ENCODE assay signal across 9 cellular contexts in the genomic region with DNA sequence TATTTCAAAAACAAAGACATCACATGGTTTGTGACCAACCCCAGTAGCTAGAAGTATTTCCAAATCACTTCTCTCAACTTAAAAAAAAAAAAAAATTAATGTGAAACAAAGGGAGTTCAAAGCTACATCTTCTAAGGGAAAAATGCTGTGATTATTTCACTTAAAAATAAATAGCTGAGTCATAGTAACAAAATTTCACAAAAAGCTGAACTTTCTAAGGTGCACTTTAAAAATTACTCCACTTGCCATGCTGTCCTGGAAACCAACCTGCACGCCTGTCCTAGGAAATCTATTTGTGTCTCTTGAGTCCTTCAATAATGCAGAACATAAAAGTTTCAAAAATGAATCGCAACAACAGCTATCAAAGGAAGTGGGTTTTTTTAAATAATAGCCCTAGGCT. TPM values are rescaled to one million over a fixed set of nuclear protein-coding genes. Genes with fewer than 3 reads are reported as not detected.
DNase-seq lines count a peak whose midpoint lies in the region; ATAC-seq and TF ChIP-seq lines count a peak whose summit lies in the region.
"Had no signal": no experiment of that assay in that cellular context is flagged by ENCODE, and none has a peak within 500 bp of the region (broad histone marks: within the 10 kb centered on the region; RNA-seq: fewer than 3 reads in every experiment).

No MANE protein-coding gene starts in this region.

- H3K9me3 ChIP-seq in mammary epithelial cell (replicated peaks; ENCODE audit: insufficient read depth, low read length) (no peaks in the 10 kb centered on the region), mucosa of stomach (ENCODE audit: control insufficient read depth, low read length) (no peaks in the 10 kb centered on the region)

- peaks cover 2% of the 10 kb centered on the region for H4K20me1 ChIP-seq in mammary epithelial cell (ENCODE audit: insufficient read depth, low read length)

- H2AFZ ChIP-seq in mammary epithelial cell (ENCODE audit: low read depth, low read length): no peak overlapping the region

- BruUV-seq in mammary epithelial cell (replicated peaks; lab: Mats Ljungman, UMichigan): TSS peak; percentile 49

- intact Hi-C loops in mammary epithelial cell (cut with micrococcal nuclease): loop anchor here (5.0 kb wide), 2 partner anchors 54 to 144 kb away; no protein-coding TSS in a partner anchor

- no peaks in the 10 kb centered on the region for H3K9me3 Mint-ChIP-seq in stimulated activated naive CD8-positive, alpha-beta T cell treated with anti-CD3 and anti-CD28 coated beads, Interleukin-15, Interleukin-2, amounts not matched to agents 100 ng/mL and 50 ng/mL, for 24 hours

- H3K9ac ChIP-seq in mammary epithelial cell (ENCODE audit: insufficient read depth, low read length): peak overlapping the region; percentile 63
- peak overlapping the region; percentile 80 for H3K9ac ChIP-seq in mucosa of stomach (ENCODE audit: low read length)

- H3K4me2 ChIP-seq in mammary epithelial cell (ENCODE audit: insufficient read depth, low read depth, low read length): peak overlapping the region; percentile 80

- dilution Hi-C loops in mammary epithelial cell (cut with HindIII; ENCODE audit: low sequenced_read_pairs): no loop called here

- no peak for TF ChIP-seq CTCF in mammary epithelial cell (conservative IDR thresholded peaks at IDR 0.05 in 1 of 2, IDR thresholded peaks at IDR 0.05 in 1 of 2; ENCODE audit: extremely low read depth in 1 of 2, insufficient read depth in 1 of 2, low read depth in 1 of 2, low read length in 2 of 2)

- H3K36me3 Mint-ChIP-seq in stimulated activated naive CD8-positive, alpha-beta T cell treated with anti-CD3 and anti-CD28 coated beads, Interleukin-15, Interleukin-2, amounts not matched to agents 100 ng/mL and 50 ng/mL, for 24 hours (ENCODE audit: low read depth): peaks cover 4% of the 10 kb centered on the region

- peaks cover 19% of the 10 kb centered on the region for H3K4me1 ChIP-seq in mammary epithelial cell (ENCODE audit: insufficient read depth, low read length)
- peaks cover 12% of the 10 kb centered on the region for H3K4me1 ChIP-seq in mucosa of stomach (ENCODE audit: control insufficient read depth, insufficient read depth, low read length)

- peak overlapping the region; percentile 93 for H3K4me3 Mint-ChIP-seq in stimulated activated naive CD8-positive, alpha-beta T cell treated with anti-CD3 and anti-CD28 coated beads, Interleukin-15, Interleukin-2, amounts not matched to agents 100 ng/mL and 50 ng/mL, for 24 hours

- CTCF ChIA-PET in mammary epithelial cell (lab: Charles Lee; ENCODE audit: low non-redundant PET): no interaction called here

- H3K36me3 ChIP-seq in mammary epithelial cell (ENCODE audit: insufficient read depth, low read length): no peaks in the 10 kb centered on the region
- H3K36me3 ChIP-seq in mucosa of stomach (ENCODE audit: control insufficient read depth, insufficient read depth, low read length): no peaks in the 10 kb centered on the region

- peak overlapping the region; percentile 77 to 95 (median 82) for H3K4me3 ChIP-seq in mammary epithelial cell (replicated peaks in 1 of 3; ENCODE audit: insufficient read depth in 1 of 3, low read depth in 2 of 3, low read length in 3 of 3)
- no peak overlapping the region for H3K4me3 ChIP-seq in mucosa of stomach (ENCODE audit: low read length)

- no peaks in the 10 kb centered on the region for H3K27me3 Mint-ChIP-seq in stimulated activated naive CD8-positive, alpha-beta T cell treated with anti-CD3 and anti-CD28 coated beads, Interleukin-15, Interleukin-2, amounts not matched to agents 100 ng/mL and 50 ng/mL, for 24 hours

- DNase-seq in stimulated activated naive CD8-positive, alpha-beta T cell treated with anti-CD3 and anti-CD28 coated beads, Interleukin-15, Interleukin-2, amounts not matched to agents 100 U/mL and 50 U/mL, for 24 hours: no peak
- DNase-seq in mammary epithelial cell: no peak
- no peak for DNase-seq in cerebellar cortex (ENCODE audit: low spot score)
- no peak for DNase-seq in A172 (ENCODE audit: low spot score)
- DNase-seq in NCI-H146 treated with DMSO at 0.1 percent for 48 hours (lab: John Stamatoyannopoulos, UW; ENCODE audit: unreplicated experiment): no peak
- DNase-seq: activated CD4-positive, CD25-positive, alpha-beta regulatory T cell had no signal

- WGBS in mammary epithelial cell (ENCODE audit: low coverage, missing lambda C conversion rate): 0% methylated on average over 2 of the region's 2 CpGs

- H3K4me1 Mint-ChIP-seq in stimulated activated naive CD8-positive, alpha-beta T cell treated with anti-CD3 and anti-CD28 coated beads, Interleukin-15, Interleukin-2, amounts not matched to agents 100 ng/mL and 50 ng/mL, for 24 hours (ENCODE audit: low read depth): peaks cover 54% of the 10 kb centered on the region

- peaks cover 64% of the 10 kb centered on the region for H3K79me2 ChIP-seq in mammary epithelial cell (ENCODE audit: insufficient read depth, low read length)

- in situ Hi-C loops in mammary epithelial cell (cut with MboI; ENCODE audit: low sequenced_read_pairs in 2 of 2): no loop called here

- peak overlapping the region; percentile 71 for H3K27ac ChIP-seq in mammary epithelial cell (ENCODE audit: insufficient read depth, low read depth, low read length)

- no peak for ATAC-seq in stimulated activated naive CD8-positive, alpha-beta T cell treated with anti-CD3 and anti-CD28 coated beads, Interleukin-15, Interleukin-2, amounts not matched to agents 100 U/mL and 50 U/mL, for 24 hours
- no peak for ATAC-seq in HG02588 (IDR thresholded peaks at IDR 0.05; ENCODE audit: unreplicated experiment)

- H3K27ac Mint-ChIP-seq in stimulated activated naive CD8-positive, alpha-beta T cell treated with anti-CD3 and anti-CD28 coated beads, Interleukin-15, Interleukin-2, amounts not matched to agents 100 ng/mL and 50 ng/mL, for 24 hours: peak overlapping the region; percentile 89

- H3K27me3 ChIP-seq in mammary epithelial cell (ENCODE audit: insufficient read depth, low read length) (no peaks in the 10 kb centered on the region), mucosa of stomach (ENCODE audit: control insufficient read depth, insufficient read depth, low read length) (no peaks in the 10 kb centered on the region)

RNA-seq across cellular contexts. Expression of a gene that starts 1.8 kb away (rescaled TPM):
- 10 to 100 TPM; 46.6 to 59.2 TPM for total RNA-seq in mammary epithelial cell
- 10.7 TPM for polyA plus RNA-seq in mammary epithelial cell
- polyA minus RNA-seq in mammary epithelial cell: 37.9 TPM
- 52.2 and 53.3 TPM in 2 replicates for total RNA-seq in A172 (2014; rRNA removed; shearing (Covaris generic))
